ENCODE assay signal across 8 cellular contexts in genomic region chr18:5890606-5891360, GRCh38. TPM values are rescaled to one million over a fixed set of nuclear protein-coding genes. Genes with fewer than 3 reads are reported as not detected.
DNase-seq lines count a peak whose midpoint lies in the region; ATAC-seq and TF ChIP-seq lines count a peak whose summit lies in the region.

No MANE protein-coding gene starts in this region.

- H3K4me2 ChIP-seq in GM23338, result peak overlapping the region; percentile 87

- H3K27me3 ChIP-seq in GM23338 (ENCODE audit: insufficient read depth), result peaks cover 49% of the 10 kb centered on the region
- peaks cover 25 to 47% of the 10 kb centered on the region in 2 donors for H3K27me3 ChIP-seq in stomach smooth muscle (ENCODE audit: control insufficient read depth in 1 of 2, insufficient read depth in 2 of 2, low read length in 2 of 2)

- H3F3A ChIP-seq in GM23338 (replicated peaks; ENCODE audit: low read depth), result no peaks in the 10 kb centered on the region

- peaks cover 3% of the 10 kb centered on the region; the same call in 1 of the 2 replicates for H4K20me1 ChIP-seq in GM23338 (replicated peaks; ENCODE audit: insufficient read depth)

- H3K27ac Mint-ChIP-seq in GM23338 (no peak overlapping the region), memory B cell (no peak overlapping the region)
- no peak overlapping the region for H3K27ac Mint-ChIP-seq in dendritic cell treated with granulocyte-macrophage colony-stimulating factor and Interleukin-4, amounts not matched to agents 40 ng/mL and 50 ng/mL, for 4 days

- peak; percentile 87 for TF ChIP-seq CTCF in GM13977 (IDR thresholded peaks at IDR 0.05; ENCODE audit: extremely low read depth, insufficient read depth, missing control alignments)
- TF ChIP-seq CTCF in GM23338 (conservative IDR thresholded peaks at IDR 0.05; ENCODE audit: low read depth in 2 of 2), result peak in 1 of 2 experiments; percentile 51; a peak in 3 of 4 replicates

- no peak overlapping the region for H3K27ac ChIP-seq in GM23338 (ENCODE audit: low read depth)
- H3K27ac ChIP-seq in stomach smooth muscle (ENCODE audit: low read length), result no peak overlapping the region

- H3K4me1 Mint-ChIP-seq in GM23338 (peaks cover 26% of the 10 kb centered on the region), memory B cell (peaks cover 5% of the 10 kb centered on the region)
- H3K4me1 Mint-ChIP-seq in dendritic cell treated with granulocyte-macrophage colony-stimulating factor and Interleukin-4, amounts not matched to agents 40 ng/mL and 50 ng/mL, for 4 days (ENCODE audit: low read depth), result peaks cover 12% of the 10 kb centered on the region

- H2AFZ ChIP-seq in GM23338, result no peak overlapping the region; the same call in 1 of the 2 replicates

- H3K9ac ChIP-seq in stomach smooth muscle (ENCODE audit: low read length in 2 of 2), result no peak overlapping the region

- peaks cover 8% of the 10 kb centered on the region for H3K36me3 Mint-ChIP-seq in GM23338 (ENCODE audit: low read depth)
- H3K36me3 Mint-ChIP-seq in dendritic cell treated with granulocyte-macrophage colony-stimulating factor and Interleukin-4, amounts not matched to agents 40 ng/mL and 50 ng/mL, for 4 days (ENCODE audit: low read depth), result no peaks in the 10 kb centered on the region
- no peaks in the 10 kb centered on the region for H3K36me3 Mint-ChIP-seq in memory B cell

- no peaks in the 10 kb centered on the region for H3K36me3 ChIP-seq in GM23338 (ENCODE audit: insufficient read depth)
- no peaks in the 10 kb centered on the region for H3K36me3 ChIP-seq in stomach smooth muscle (ENCODE audit: control insufficient read depth in 2 of 2, insufficient read depth in 2 of 2, low read length in 2 of 2)

- peaks cover 33% of the 10 kb centered on the region for H3K4me1 ChIP-seq in GM23338 (ENCODE audit: insufficient read depth)
- H3K4me1 ChIP-seq in stomach smooth muscle (ENCODE audit: control insufficient read depth, insufficient read depth, low read length), result peaks cover 23% of the 10 kb centered on the region

- in situ Hi-C loops in GM13977 (cut with MboI; ENCODE audit: low pct_unique_long_range_greater_than_20kb, low sequenced_read_pairs, unreplicated experiment), result loop anchor here (25.0 kb wide), 1 partner anchor 622 kb away; no protein-coding TSS in a partner anchor

- H3K27me3 Mint-ChIP-seq in GM23338 (ENCODE audit: insufficient read depth, low read depth, poor library complexity) (peaks cover 21% of the 10 kb centered on the region), memory B cell (peaks cover 14% of the 10 kb centered on the region)
- H3K27me3 Mint-ChIP-seq in dendritic cell treated with granulocyte-macrophage colony-stimulating factor and Interleukin-4, amounts not matched to agents 40 ng/mL and 50 ng/mL, for 4 days, result peaks cover 62% of the 10 kb centered on the region

- DNase-seq in GM13977 (ENCODE audit: low spot score), result peak; percentile 88
- peak; percentile 83 for DNase-seq in GM23338 (ENCODE audit: low spot score)
- peak; percentile 10 for DNase-seq in NCI-H226
- DNase-seq in memory B cell (ENCODE audit: low spot score in 2 of 2), result no peak
- DNase-seq in LoVo (ENCODE audit: low spot score), result no peak
- DNase-seq in A172 (ENCODE audit: low spot score), result no peak

- intact Hi-C loops in dendritic cell treated with granulocyte-macrophage colony-stimulating factor and Interleukin-4, amounts not matched to agents 40 ng/mL and 50 ng/mL, for 4 days (cut with micrococcal nuclease), result loop anchor here (1.0 kb wide), 1 partner anchor 290 kb away; no protein-coding TSS in a partner anchor

- H3K4me3 Mint-ChIP-seq in GM23338, result peak overlapping the region; percentile 53; the same call in 2 of the 3 replicates
- peak overlapping the region; percentile 45 for H3K4me3 Mint-ChIP-seq in dendritic cell treated with granulocyte-macrophage colony-stimulating factor and Interleukin-4, amounts not matched to agents 40 ng/mL and 50 ng/mL, for 4 days
- H3K4me3 Mint-ChIP-seq in memory B cell, result no peak overlapping the region

- ATAC-seq in GM23338 (peak; percentile 80), memory B cell (ENCODE audit: low read depth) (peak; percentile 73)

- peak overlapping the region; percentile 85 for H3K4me3 ChIP-seq in GM23338
- peak overlapping the region; percentile 54 to 60 for H3K4me3 ChIP-seq in stomach smooth muscle (ENCODE audit: low read length in 2 of 2)

- H3K79me2 ChIP-seq in GM23338 (replicated peaks; ENCODE audit: insufficient read depth), result no peaks in the 10 kb centered on the region

- H3K9me3 Mint-ChIP-seq in GM23338 (no peaks in the 10 kb centered on the region), memory B cell (no peaks in the 10 kb centered on the region)
- H3K9me3 Mint-ChIP-seq in dendritic cell treated with granulocyte-macrophage colony-stimulating factor and Interleukin-4, amounts not matched to agents 40 ng/mL and 50 ng/mL, for 4 days, result no peaks in the 10 kb centered on the region

- no peaks in the 10 kb centered on the region for H3K9me2 ChIP-seq in GM23338 (ENCODE audit: insufficient read depth)

- H3K9me3 ChIP-seq in stomach smooth muscle (ENCODE audit: control insufficient read depth in 2 of 2, low read length in 2 of 2), result no peaks in the 10 kb centered on the region

TF ChIP-seq in GM23338, 12 proteins besides CTCF, POLR2A, EP300 and RAD21 (continues in another document):
- no peak for TF ChIP-seq EZH2 (IDR thresholded peaks at IDR 0.05; ENCODE audit: low read depth, unreplicated experiment)
- TF ChIP-seq EZH2phosphoT487 (IDR thresholded peaks at IDR 0.05; ENCODE audit: unreplicated experiment), result no peak
- TF ChIP-seq ZNF331 (CRISPR knock-in tag; IDR thresholded peaks at IDR 0.05; ENCODE audit: low read depth), result no peak
- no peak for TF ChIP-seq REST (IDR thresholded peaks at IDR 0.05; ENCODE audit: unreplicated experiment)
- TF ChIP-seq ETS1 (IDR thresholded peaks at IDR 0.05), result no peak
- no peak for TF ChIP-seq CREB1 (CRISPR knock-in tag; IDR thresholded peaks at IDR 0.05; ENCODE audit: low read depth)
- no peak for TF ChIP-seq ZNF114 (CRISPR knock-in tag; IDR thresholded peaks at IDR 0.05)
- TF ChIP-seq POLR2AphosphoS5 (IDR thresholded peaks at IDR 0.05; ENCODE audit: low read depth), result no peak

RNA-seq across cellular contexts. Expression of gene TMEM200C, which starts 4.5 kb away (rescaled TPM):
- total RNA-seq in GM23338 (2014; rRNA removed; shearing (Covaris generic)), result 4.5 and 6.1 TPM in 2 replicates
- polyA plus RNA-seq in GM23338 (2016; fragmentation: Nextera tagmentation; extraction: Ambion mirVana), result 0.53 and 0.73 TPM in 2 replicates
- total RNA-seq in A172 (2014; rRNA removed; shearing (Covaris generic)), result not detected in 2 replicates

Comparison
In these comparisons a context has a peak if more than half of its experiments do, and no peak if none do; other contexts are left out.
1. DNase-seq: peak in GM13977 (single experiment), GM23338 (single experiment) and NCI-H226 (single experiment); none in memory B cell (0 of 2), LoVo (single experiment) and A172 (single experiment).